ENCODE assay signal across 20 cellular contexts in the genomic region with DNA sequence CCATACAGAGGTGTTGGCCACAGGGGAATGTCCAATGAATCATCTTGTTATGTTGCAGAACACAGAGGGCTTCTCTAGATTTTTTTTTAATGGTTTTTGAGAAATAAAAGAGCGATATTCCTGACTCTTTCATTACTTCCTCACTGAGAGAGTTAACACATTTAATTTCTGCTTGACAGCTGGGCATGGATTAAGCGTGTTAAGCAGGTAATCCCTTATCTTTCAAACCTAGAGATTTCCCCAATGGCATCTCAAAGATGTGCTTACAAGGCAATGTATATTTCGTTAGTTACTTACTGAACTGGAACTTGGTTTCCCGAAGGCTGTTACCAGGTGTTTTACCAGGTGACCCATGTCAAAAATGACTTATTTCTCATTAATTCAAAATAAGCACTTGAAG. TPM values are rescaled to one million over a fixed set of nuclear protein-coding genes. Genes with fewer than 3 reads are reported as not detected.
A peak's percentile ranks its signal among the peaks of the same experiment; 100 is the strongest.
DNase-seq lines count a peak whose midpoint lies in the region; ATAC-seq, FAIRE-seq and TF ChIP-seq lines count a peak whose summit lies in the region.
"Had no signal": no experiment of that assay in that cellular context is flagged by ENCODE, and none has a peak within 500 bp of the region (broad histone marks: within the 10 kb centered on the region; RNA-seq: fewer than 3 reads in every experiment).

No MANE protein-coding gene starts in this region.

- ATAC-seq in GM23338 = no peak
- no peak for ATAC-seq in GM18907 (IDR thresholded peaks at IDR 0.05; ENCODE audit: unreplicated experiment)
- ATAC-seq: HCT116 had no signal

- H3K23me2 ChIP-seq in H1 (ENCODE audit: low read depth, low read length) = peaks cover 16% of the 10 kb centered on the region; the same call in 1 of the 2 replicates

- no peak overlapping the region for H3K23ac ChIP-seq in H1 (ENCODE audit: insufficient read length)

- H3K4me3 ChIP-seq in GM23338 (no peak overlapping the region), H1 (ENCODE audit: extremely low read depth in 1 of 4, insufficient read depth in 2 of 4, low read depth in 3 of 4, low read length in 4 of 4) (no peak overlapping the region), ovary (no peak overlapping the region)

- no peaks in the 10 kb centered on the region for H3K79me2 ChIP-seq in GM23338 (replicated peaks; ENCODE audit: insufficient read depth)
- no peaks in the 10 kb centered on the region for H3K79me2 ChIP-seq in H1 (ENCODE audit: control insufficient read depth in 1 of 2, insufficient read depth in 2 of 2, low read length in 2 of 2)

- no peak overlapping the region for H3K14ac ChIP-seq in H1 (ENCODE audit: insufficient read length)

- TF ChIP-seq RAD21 in H1 (IDR thresholded peaks at IDR 0.05 in 1 of 2, conservative IDR thresholded peaks at IDR 0.05 in 1 of 2; ENCODE audit: low read depth in 2 of 2, low read length in 2 of 2) = no peak

- no peak overlapping the region for H2BK20ac ChIP-seq in H1 (ENCODE audit: low read length)

- FAIRE-seq in H1 (lab: Jason Lieb, UNC) = no peak
- FAIRE-seq: GM12891, GM18507 had no signal

- no peak overlapping the region for H4K8ac ChIP-seq in H1 (ENCODE audit: extremely low read depth, insufficient read depth, low read length)

- peak overlapping the region; percentile 28; the same call in 1 of the 2 replicates for H2AFZ ChIP-seq in GM23338
- H2AFZ ChIP-seq in H1 (ENCODE audit: low read length) = no peak overlapping the region

- H3K4me2 ChIP-seq in GM23338 (no peak overlapping the region), H1 (ENCODE audit: insufficient read depth in 1 of 2, low read depth in 2 of 2, low read length in 2 of 2) (no peak overlapping the region)

- peaks cover 4% of the 10 kb centered on the region for H3K27me3 Mint-ChIP-seq in GM23338 (ENCODE audit: insufficient read depth, low read depth, poor library complexity)
- H3K27me3 Mint-ChIP-seq: CD4-positive, alpha-beta memory T cell had no signal

- H2BK15ac ChIP-seq in H1 (ENCODE audit: low read length) = no peak overlapping the region

- H3K36me3 ChIP-seq in GM23338 (ENCODE audit: insufficient read depth) (no peaks in the 10 kb centered on the region), H1 (ENCODE audit: control insufficient read depth in 2 of 4, insufficient read depth in 4 of 4, low read length in 3 of 4) (no peaks in the 10 kb centered on the region), ovary (no peaks in the 10 kb centered on the region)

- CTCF ChIA-PET in H1 (lab: Charles Lee; ENCODE audit: partially characterized antibody) = interaction anchor here (0.9 kb wide), 1 partner anchor 64 kb away, joined by 3 read pairs; no protein-coding TSS in a partner anchor
- CTCF ChIA-PET in HEK293T (lab: Yijun Ruan, JAX) = no interaction called here

- no peaks in the 10 kb centered on the region for H3K79me1 ChIP-seq in H1 (ENCODE audit: low read depth, low read length)

- no peak overlapping the region for H2AK5ac ChIP-seq in H1 (ENCODE audit: low read depth, low read length)

- peaks cover 11% of the 10 kb centered on the region for H3K9me3 Mint-ChIP-seq in GM23338

- H3K56ac ChIP-seq in H1 (replicated peaks; ENCODE audit: insufficient read length, low read depth, low read length) = no peak overlapping the region

- H3K27me3 ChIP-seq in GM23338 (ENCODE audit: insufficient read depth) (no peaks in the 10 kb centered on the region), H1 (replicated peaks in 1 of 4; ENCODE audit: control insufficient read depth in 3 of 4, extremely low read depth in 1 of 4, insufficient read depth in 3 of 4, low read length in 3 of 4) (no peaks in the 10 kb centered on the region; a peak in 1 of 7 replicates), ovary (no peaks in the 10 kb centered on the region)

- peaks cover 30% of the 10 kb centered on the region for H3K9me2 ChIP-seq in GM23338 (ENCODE audit: insufficient read depth)

- no peak overlapping the region for H3K9ac ChIP-seq in H1 (replicated peaks in 1 of 4; ENCODE audit: extremely low read depth in 1 of 4, low read depth in 3 of 4, low read length in 3 of 4)

- no peaks in the 10 kb centered on the region for H3K4me1 Mint-ChIP-seq in GM23338
- H3K4me1 Mint-ChIP-seq: CD4-positive, alpha-beta memory T cell; H9 had no signal

- intact Hi-C loops in ovary (cut with DNase I) = no loop called here

- no peak overlapping the region for H4K91ac ChIP-seq in H1 (replicated peaks; ENCODE audit: insufficient read length, low read length)

- H3K27ac ChIP-seq in GM23338 (ENCODE audit: low read depth) = no peak overlapping the region
- H3K27ac ChIP-seq in H1 (ENCODE audit: low read depth, low read length) = no peak overlapping the region
- no peak overlapping the region for H3K27ac ChIP-seq in ovary

- TF ChIP-seq CTCF in GM23338 (conservative IDR thresholded peaks at IDR 0.05; ENCODE audit: low read depth in 2 of 2) (no peak), H1 (IDR thresholded peaks at IDR 0.05; ENCODE audit: control extremely low read depth in 1 of 3, insufficient read depth in 1 of 3, low read depth in 1 of 3, low read length in 3 of 3) (no peak), ovary (IDR thresholded peaks at IDR 0.05) (no peak)

- H3K4me3 Mint-ChIP-seq in GM23338 = no peak overlapping the region
- H3K4me3 Mint-ChIP-seq: CD4-positive, alpha-beta memory T cell; H9; HFFc6 had no signal

- H3F3A ChIP-seq in GM23338 (replicated peaks; ENCODE audit: low read depth) = no peaks in the 10 kb centered on the region

- TF ChIP-seq POLR2A in H1 (IDR thresholded peaks at IDR 0.05; ENCODE audit: control extremely low read depth in 1 of 2, low read depth in 2 of 2, low read length in 2 of 2) (no peak), ovary (IDR thresholded peaks at IDR 0.05) (no peak)

- POLR2A ChIA-PET in H1 (lab: Charles Lee; ENCODE audit: partially characterized antibody) (no interaction called here), HEK293T (lab: Yijun Ruan, JAX) (no interaction called here)

- no peak overlapping the region for H3K18ac ChIP-seq in H1 (ENCODE audit: extremely low read depth, low read length)

- WGBS in H1 (ENCODE audit: extremely low coverage in 1 of 2, insufficient coverage in 1 of 2, insufficient read length in 1 of 2, insufficient replicate concordance in 2 of 2, low coverage in 1 of 2, low lambda C conversion rate in 2 of 2, missing lambda C conversion rate in 1 of 2), 2 experiments = 93% methylated on average over 4 of the region's 4 CpGs; no CpG with 5 or more reads in 1 of the 2 experiments
- WGBS in ovary, 3 donors = 46 to 59% (median 51%) methylated on average over 4 of the region's 4 CpGs

- no peak overlapping the region for H4K5ac ChIP-seq in H1 (ENCODE audit: insufficient read length, low read depth, low read length)

- DNase-seq in GM23338 (ENCODE audit: low spot score) (no peak), NCI-H82 (lab: John Stamatoyannopoulos, UW) (peak; percentile 89), H1 (ENCODE audit: low read depth in 1 of 2, low spot score in 2 of 2) (no peak), ovary (no peak), HEK293T (ENCODE audit: extremely low spot score) (no peak)
- DNase-seq: C1 segment of cervical spinal cord; Calu3; CD4-positive, alpha-beta memory T cell; COR-L47; DMS 273 treated with DMSO at 0.1 percent for 48 hours; DMS53; DMS79 treated with DMSO at 0.1 percent for 48 hours; GF-D8; H9; HFFc6 had no signal

- no peaks in the 10 kb centered on the region for H4K20me1 ChIP-seq in GM23338 (replicated peaks; ENCODE audit: insufficient read depth)
- H4K20me1 ChIP-seq in H1 (replicated peaks in 1 of 2; ENCODE audit: control insufficient read depth in 1 of 2, insufficient read depth in 2 of 2, low read length in 2 of 2) = peaks cover 0 to 6% of the 10 kb centered on the region in 2 experiments

- H3K4me1 ChIP-seq in GM23338 (ENCODE audit: insufficient read depth) (no peaks in the 10 kb centered on the region), H1 (replicated peaks in 1 of 4; ENCODE audit: control insufficient read depth in 3 of 4, insufficient read depth in 4 of 4, low read length in 3 of 4) (no peaks in the 10 kb centered on the region; a peak in 1 of 7 replicates), ovary (ENCODE audit: insufficient read depth) (no peaks in the 10 kb centered on the region)

- TF ChIP-seq EP300 in H1 (IDR thresholded peaks at IDR 0.05; ENCODE audit: borderline replicate concordance in 1 of 2, low read depth in 2 of 2, low read length in 2 of 2) = no peak
- no peak for TF ChIP-seq EP300 in ovary (IDR thresholded peaks at IDR 0.05)

- H2BK5ac ChIP-seq in H1 (ENCODE audit: low read depth, low read length) = no peak overlapping the region

- H3K9me3 ChIP-seq in H1 (ENCODE audit: insufficient read depth in 2 of 2, low read depth in 1 of 2, low read length in 1 of 2) (peaks cover 0 to 10% of the 10 kb centered on the region in 2 experiments; a peak in 2 of 4 replicates), ovary (no peaks in the 10 kb centered on the region)

- H3K36me3 Mint-ChIP-seq in GM23338 (ENCODE audit: low read depth) = peaks cover 8% of the 10 kb centered on the region
- H3K36me3 Mint-ChIP-seq: CD4-positive, alpha-beta memory T cell had no signal

- H3K27ac Mint-ChIP-seq in GM23338 = no peak overlapping the region
- H3K27ac Mint-ChIP-seq: CD4-positive, alpha-beta memory T cell; H9; HFFc6 had no signal

- peak overlapping the region; percentile 76 for H2BK120ac ChIP-seq in H1 (replicated peaks; ENCODE audit: low read depth, low read length)

- H3K4ac ChIP-seq in H1 (replicated peaks; ENCODE audit: insufficient read length, low read depth, low read length) = no peak overlapping the region

- H2BK12ac ChIP-seq in H1 (ENCODE audit: low read depth, low read length) = no peak overlapping the region

TF ChIP-seq in H1, 55 proteins besides CTCF, POLR2A, EP300 and RAD21 (continues in another document):
- TF ChIP-seq, protein P1, sequence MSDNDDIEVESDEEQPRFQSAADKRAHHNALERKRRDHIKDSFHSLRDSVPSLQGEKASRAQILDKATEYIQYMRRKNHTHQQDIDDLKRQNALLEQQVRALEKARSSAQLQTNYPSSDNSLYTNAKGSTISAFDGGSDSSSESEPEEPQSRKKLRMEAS (IDR thresholded peaks at IDR 0.05) = no peak

TF ChIP-seq in HEK293T, 16 proteins besides CTCF, POLR2A, EP300 and RAD21 (continues in another document):
- TF ChIP-seq HDGF (IDR thresholded peaks at IDR 0.05; ENCODE audit: borderline replicate concordance) = no peak
- no peak for TF ChIP-seq FOXA1 (IDR thresholded peaks at IDR 0.05)
- no peak for TF ChIP-seq FOXK2 (IDR thresholded peaks at IDR 0.05)

RNA-seq across cellular contexts. Expression of gene ADCY2, which starts 21.8 kb away (rescaled TPM):
- total RNA-seq in GM23338 (2014; rRNA removed; shearing (Covaris generic)) = 49.3 and 74.9 TPM in 2 replicates
- polyA plus RNA-seq in GM23338 (2016; fragmentation: Nextera tagmentation; extraction: Ambion mirVana) = 20.0 and 23.8 TPM in 2 replicates
- 122 and 131 TPM in 2 replicates for total RNA-seq in H1 (2021; fragmentation: NEBNext Ultra II Directional; extraction: Animal tissue kit (Norgen Biotek cat#: 25700))
- polyA plus RNA-seq in H1 (2011; rRNA removed) = 28.6 and 35.8 TPM in 2 replicates
- 35.3 TPM for polyA plus RNA-seq in H1 (2011; cell fraction: cytosol; rRNA removed)
- 111 TPM for polyA plus RNA-seq in H1 (2011; cell fraction: nucleus; rRNA removed)
- polyA plus RNA-seq in H1 (2012, experiment 1 of 2) = 32.6 to 58.0 TPM (median 43.3 TPM) in 4 replicates
- polyA plus RNA-seq in H1 (2012, experiment 2 of 2) = 12.4 TPM
- 20.7 TPM for polyA plus RNA-seq in H1 (2013, experiment 1 of 2)
- polyA plus RNA-seq in H1 (2013, experiment 2 of 2) = 21.5 TPM
- polyA minus RNA-seq in H1 (2011; rRNA and poly(A)+ RNA removed) = 515 and 527 TPM in 2 replicates
- polyA minus RNA-seq in H1 (2011; cell fraction: cytosol; rRNA and poly(A)+ RNA removed) = 70.8 TPM
- polyA minus RNA-seq in H1 (2011; cell fraction: nucleus; rRNA and poly(A)+ RNA removed) = 671 TPM
- 10 to 100 TPM in 3 of 7 donors, 1 to 10 TPM in 4; 4.9 to 22.8 (median 9.0) TPM for total RNA-seq in ovary
- polyA plus RNA-seq in ovary = 1 to 10 TPM; 4.0 to 5.3 TPM
- total RNA-seq: Calu3; CD4-positive, alpha-beta memory T cell; HFFc6 had no signal
- polyA plus RNA-seq: BJ; CD4-positive, alpha-beta memory T cell had no signal
